ENCODE assay signal across 16 cellular contexts in the genomic region with DNA sequence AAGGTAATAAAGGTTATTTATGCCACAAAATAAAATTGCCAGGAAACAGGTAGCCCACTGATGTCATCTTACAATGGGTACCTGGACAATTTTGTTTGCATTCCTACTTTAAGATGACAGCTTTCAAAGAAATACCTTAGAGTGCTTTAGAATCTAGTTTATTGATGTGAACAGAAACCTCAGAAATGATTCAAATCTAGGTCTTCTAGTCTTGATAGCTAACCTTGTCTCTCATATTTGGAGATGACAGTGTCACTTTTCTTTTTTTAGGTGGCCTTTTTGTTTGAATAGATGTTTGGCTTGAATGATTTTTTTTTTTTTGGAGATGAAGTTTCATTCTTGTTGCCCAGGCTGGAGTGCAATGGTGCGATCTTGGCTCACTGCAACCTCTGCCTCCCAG.
DNase-seq lines count a peak whose midpoint lies in the region; ATAC-seq and TF ChIP-seq lines count a peak whose summit lies in the region.
"Had no signal": no experiment of that assay in that cellular context is flagged by ENCODE, and none has a peak within 500 bp of the region (broad histone marks: within the 10 kb centered on the region; RNA-seq: fewer than 3 reads in every experiment).

No MANE protein-coding gene starts in this region.

- no peak for DNase-seq in activated CD4-positive, alpha-beta memory T cell treated with anti-CD3 and anti-CD28 coated beads for 36 hours
- no peak for DNase-seq in activated CD4-positive, alpha-beta memory T cell treated with anti-CD3 and anti-CD28 coated beads, Interleukin-2, amount 10 ng/mL, durations not matched to agents 7 days and 5 days
- no peak for DNase-seq in DMS53 treated with DMSO at 0.1 percent for 48 hours (lab: John Stamatoyannopoulos, UW; ENCODE audit: unreplicated experiment)
- DNase-seq in T-helper 2 cell treated with Interferon-gamma antibody and Interleukin-4, amounts not matched to agents 5 μg/mL and 100 μg/mL, for 36 hours (ENCODE audit: low spot score), result no peak
- DNase-seq: activated CD4-positive, CD25-positive, alpha-beta regulatory T cell; activated naive CD4-positive, alpha-beta T cell treated with anti-CD3 and anti-CD28 coated beads, Interleukin-2, amount 10 ng/mL, durations not matched to agents 7 days and 5 days; DMS79 treated with DMSO at 0.1 percent for 48 hours; head of caudate nucleus; NCI-H774; retina; thyroid gland had no signal

- no peaks in the 10 kb centered on the region for H3K27me3 Mint-ChIP-seq in activated CD4-positive, alpha-beta memory T cell treated with anti-CD3 and anti-CD28 coated beads for 36 hours
- no peaks in the 10 kb centered on the region for H3K27me3 Mint-ChIP-seq in activated CD4-positive, alpha-beta memory T cell treated with anti-CD3 and anti-CD28 coated beads, Interleukin-2, amount 10 ng/mL, durations not matched to agents 7 days and 5 days
- no peaks in the 10 kb centered on the region for H3K27me3 Mint-ChIP-seq in activated T-helper 17 cell treated with anti-CD3 and anti-CD28 coated beads, Interleukin-2, amount 50 U/mL, for 72 hours
- H3K27me3 Mint-ChIP-seq in T-helper 2 cell treated with Interferon-gamma antibody and Interleukin-4, amounts not matched to agents 5 μg/mL and 100 μg/mL, for 36 hours (ENCODE audit: low read depth), result no peaks in the 10 kb centered on the region
- H3K27me3 Mint-ChIP-seq: activated naive CD4-positive, alpha-beta T cell treated with anti-CD3 and anti-CD28 coated beads, Interleukin-2, amount 10 ng/mL, durations not matched to agents 7 days and 5 days; stimulated activated memory B cell treated with anti-CD40 and anti-IgM and Interleukin-4, amounts not matched to agents 10 μg/mL and 1 μg/mL and 100 μg/mL, for 72 hours had no signal

- peak overlapping the region; percentile 45 for H3K27ac Mint-ChIP-seq in activated CD4-positive, alpha-beta memory T cell treated with anti-CD3 and anti-CD28 coated beads for 36 hours
- no peak overlapping the region for H3K27ac Mint-ChIP-seq in activated CD4-positive, alpha-beta memory T cell treated with anti-CD3 and anti-CD28 coated beads, Interleukin-2, amount 10 ng/mL, durations not matched to agents 7 days and 5 days
- H3K27ac Mint-ChIP-seq in activated T-helper 17 cell treated with anti-CD3 and anti-CD28 coated beads, Interleukin-2, amount 50 U/mL, for 72 hours, result peak overlapping the region; percentile 41
- H3K27ac Mint-ChIP-seq in T-helper 2 cell treated with Interferon-gamma antibody and Interleukin-4, amounts not matched to agents 5 μg/mL and 100 μg/mL, for 36 hours, result no peak overlapping the region

- H3K9me3 Mint-ChIP-seq in activated CD4-positive, alpha-beta memory T cell treated with anti-CD3 and anti-CD28 coated beads for 36 hours, result no peaks in the 10 kb centered on the region
- H3K9me3 Mint-ChIP-seq in activated CD4-positive, alpha-beta memory T cell treated with anti-CD3 and anti-CD28 coated beads, Interleukin-2, amount 10 ng/mL, durations not matched to agents 7 days and 5 days, result no peaks in the 10 kb centered on the region
- no peaks in the 10 kb centered on the region for H3K9me3 Mint-ChIP-seq in activated T-helper 17 cell treated with anti-CD3 and anti-CD28 coated beads, Interleukin-2, amount 50 U/mL, for 72 hours
- H3K9me3 Mint-ChIP-seq in T-helper 2 cell treated with Interferon-gamma antibody and Interleukin-4, amounts not matched to agents 5 μg/mL and 100 μg/mL, for 36 hours, result no peaks in the 10 kb centered on the region
- H3K9me3 Mint-ChIP-seq: activated naive CD4-positive, alpha-beta T cell treated with anti-CD3 and anti-CD28 coated beads, Interleukin-2, amount 10 ng/mL, durations not matched to agents 7 days and 5 days; stimulated activated memory B cell treated with anti-CD40 and anti-IgM and Interleukin-4, amounts not matched to agents 10 μg/mL and 1 μg/mL and 100 μg/mL, for 72 hours had no signal

- POLR2A ChIA-PET in activated CD4-positive, alpha-beta memory T cell treated with anti-CD3 and anti-CD28 coated beads for 36 hours (lab: Charles Lee), result interaction anchor here (0.6 kb wide), 2 partner anchors 272 to 1080 kb away, joined by 3 to 6 read pairs; no protein-coding TSS in a partner anchor
- POLR2A ChIA-PET in activated CD4-positive, alpha-beta memory T cell treated with anti-CD3 and anti-CD28 coated beads, Interleukin-2, amount 10 ng/mL, durations not matched to agents 7 days and 5 days (lab: Charles Lee), result no interaction called here

- peaks cover 31% of the 10 kb centered on the region for H3K4me1 Mint-ChIP-seq in activated CD4-positive, alpha-beta memory T cell treated with anti-CD3 and anti-CD28 coated beads for 36 hours (ENCODE audit: low read depth)
- H3K4me1 Mint-ChIP-seq in activated CD4-positive, alpha-beta memory T cell treated with anti-CD3 and anti-CD28 coated beads, Interleukin-2, amount 10 ng/mL, durations not matched to agents 7 days and 5 days, result peaks cover 36% of the 10 kb centered on the region
- H3K4me1 Mint-ChIP-seq in activated T-helper 17 cell treated with anti-CD3 and anti-CD28 coated beads, Interleukin-2, amount 50 U/mL, for 72 hours, result peaks cover 15% of the 10 kb centered on the region
- H3K4me1 Mint-ChIP-seq in T-helper 2 cell treated with Interferon-gamma antibody and Interleukin-4, amounts not matched to agents 5 μg/mL and 100 μg/mL, for 36 hours (ENCODE audit: low read depth), result peaks cover 24% of the 10 kb centered on the region
- H3K4me1 Mint-ChIP-seq: stimulated activated memory B cell treated with anti-CD40 and anti-IgM and Interleukin-4, amounts not matched to agents 10 μg/mL and 1 μg/mL and 100 μg/mL, for 72 hours had no signal

- CTCF ChIA-PET in activated CD4-positive, alpha-beta memory T cell treated with anti-CD3 and anti-CD28 coated beads for 36 hours (lab: Charles Lee), result interaction anchor here (0.7 kb wide), 1 partner anchor 59 kb away, joined by 3 read pairs; no protein-coding TSS in a partner anchor
- CTCF ChIA-PET in activated CD4-positive, alpha-beta memory T cell treated with anti-CD3 and anti-CD28 coated beads, Interleukin-2, amount 10 ng/mL, durations not matched to agents 7 days and 5 days (lab: Charles Lee), result interaction anchor here (0.6 to 5.0 kb wide), 2 partner anchors 9 to 172 kb away, joined by 6 to 61 read pairs; no protein-coding TSS in a partner anchor

- H3K36me3 Mint-ChIP-seq in activated CD4-positive, alpha-beta memory T cell treated with anti-CD3 and anti-CD28 coated beads for 36 hours, result peaks cover 13% of the 10 kb centered on the region
- H3K36me3 Mint-ChIP-seq in activated CD4-positive, alpha-beta memory T cell treated with anti-CD3 and anti-CD28 coated beads, Interleukin-2, amount 10 ng/mL, durations not matched to agents 7 days and 5 days (ENCODE audit: low read depth), result peaks cover 36% of the 10 kb centered on the region
- peaks cover 45% of the 10 kb centered on the region for H3K36me3 Mint-ChIP-seq in activated T-helper 17 cell treated with anti-CD3 and anti-CD28 coated beads, Interleukin-2, amount 50 U/mL, for 72 hours (ENCODE audit: low read depth)
- peaks cover 24% of the 10 kb centered on the region for H3K36me3 Mint-ChIP-seq in T-helper 2 cell treated with Interferon-gamma antibody and Interleukin-4, amounts not matched to agents 5 μg/mL and 100 μg/mL, for 36 hours (ENCODE audit: low read depth)

- no peak overlapping the region for H3K4me3 Mint-ChIP-seq in activated CD4-positive, alpha-beta memory T cell treated with anti-CD3 and anti-CD28 coated beads for 36 hours
- H3K4me3 Mint-ChIP-seq in activated CD4-positive, alpha-beta memory T cell treated with anti-CD3 and anti-CD28 coated beads, Interleukin-2, amount 10 ng/mL, durations not matched to agents 7 days and 5 days, result no peak overlapping the region
- peak overlapping the region; percentile 29 for H3K4me3 Mint-ChIP-seq in activated T-helper 17 cell treated with anti-CD3 and anti-CD28 coated beads, Interleukin-2, amount 50 U/mL, for 72 hours
- no peak overlapping the region for H3K4me3 Mint-ChIP-seq in T-helper 2 cell treated with Interferon-gamma antibody and Interleukin-4, amounts not matched to agents 5 μg/mL and 100 μg/mL, for 36 hours
- H3K4me3 Mint-ChIP-seq: activated naive CD4-positive, alpha-beta T cell treated with anti-CD3 and anti-CD28 coated beads, Interleukin-2, amount 10 ng/mL, durations not matched to agents 7 days and 5 days; stimulated activated memory B cell treated with anti-CD40 and anti-IgM and Interleukin-4, amounts not matched to agents 10 μg/mL and 1 μg/mL and 100 μg/mL, for 72 hours had no signal

- intact Hi-C loops in activated CD4-positive, alpha-beta memory T cell treated with anti-CD3 and anti-CD28 coated beads for 36 hours (cut with micrococcal nuclease), result loop anchor here (1.0 kb wide), 1 partner anchor 13 kb away; no protein-coding TSS in a partner anchor

- peak; percentile 20 for ATAC-seq in GM18519 (IDR thresholded peaks at IDR 0.05; ENCODE audit: low FRiP score, unreplicated experiment)
- peak; percentile 35 for ATAC-seq in HG02852 (IDR thresholded peaks at IDR 0.05; ENCODE audit: unreplicated experiment)
- peak; percentile 68 for ATAC-seq in activated T-helper 17 cell treated with anti-CD3 and anti-CD28 coated beads, Interleukin-2, amount 50 U/mL, for 72 hours (replicated peaks)
- no peak for ATAC-seq in SK-N-SH treated with all-trans-retinoic acid at 6 μM for 48 hours
- ATAC-seq: stimulated activated memory B cell treated with anti-CD40 and anti-IgM and Interleukin-4, amounts not matched to agents 10 μg/mL and 1 μg/mL and 100 μg/mL, for 72 hours had no signal

TF ChIP-seq in SK-N-SH treated with all-trans-retinoic acid at 6 μM for 48 hours, 23 proteins besides CTCF, POLR2A, EP300 and RAD21:
- TF ChIP-seq ZNF70 (CRISPR knock-in tag; IDR thresholded peaks at IDR 0.05), result no peak
- TF ChIP-seq RARB (CRISPR knock-in tag; IDR thresholded peaks at IDR 0.05), result no peak
- TF ChIP-seq, protein P1, sequence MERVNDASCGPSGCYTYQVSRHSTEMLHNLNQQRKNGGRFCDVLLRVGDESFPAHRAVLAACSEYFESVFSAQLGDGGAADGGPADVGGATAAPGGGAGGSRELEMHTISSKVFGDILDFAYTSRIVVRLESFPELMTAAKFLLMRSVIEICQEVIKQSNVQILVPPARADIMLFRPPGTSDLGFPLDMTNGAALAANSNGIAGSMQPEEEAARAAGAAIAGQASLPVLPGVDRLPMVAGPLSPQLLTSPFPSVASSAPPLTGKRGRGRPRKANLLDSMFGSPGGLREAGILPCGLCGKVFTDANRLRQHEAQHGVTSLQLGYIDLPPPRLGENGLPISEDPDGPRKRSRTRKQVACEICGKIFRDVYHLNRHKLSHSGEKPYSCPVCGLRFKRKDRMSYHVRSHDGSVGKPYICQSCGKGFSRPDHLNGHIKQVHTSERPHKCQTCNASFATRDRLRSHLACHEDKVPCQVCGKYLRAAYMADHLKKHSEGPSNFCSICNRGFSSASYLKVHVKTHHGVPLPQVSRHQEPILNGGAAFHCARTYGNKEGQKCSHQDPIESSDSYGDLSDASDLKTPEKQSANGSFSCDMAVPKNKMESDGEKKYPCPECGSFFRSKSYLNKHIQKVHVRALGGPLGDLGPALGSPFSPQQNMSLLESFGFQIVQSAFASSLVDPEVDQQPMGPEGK (CRISPR knock-in tag; IDR thresholded peaks at IDR 0.05; ENCODE audit: borderline replicate concordance), result no peak
- no peak for TF ChIP-seq ZFP30 (CRISPR knock-in tag; IDR thresholded peaks at IDR 0.05)
- TF ChIP-seq ZNF8 (CRISPR knock-in tag; IDR thresholded peaks at IDR 0.05), result no peak

Comparison
In these comparisons a context has a peak if more than half of its experiments do, and no peak if none do; other contexts are left out.
1. H3K27ac Mint-ChIP-seq: peak in activated CD4-positive, alpha-beta memory T cell treated with anti-CD3 and anti-CD28 coated beads for 36 hours (single experiment) and activated T-helper 17 cell treated with anti-CD3 and anti-CD28 coated beads, Interleukin-2, amount 50 U/mL, for 72 hours (single experiment); none in activated CD4-positive, alpha-beta memory T cell treated with anti-CD3 and anti-CD28 coated beads, Interleukin-2, amount 10 ng/mL, durations not matched to agents 7 days and 5 days (single experiment) and T-helper 2 cell treated with Interferon-gamma antibody and Interleukin-4, amounts not matched to agents 5 μg/mL and 100 μg/mL, for 36 hours (single experiment).